In the genomic region with DNA sequence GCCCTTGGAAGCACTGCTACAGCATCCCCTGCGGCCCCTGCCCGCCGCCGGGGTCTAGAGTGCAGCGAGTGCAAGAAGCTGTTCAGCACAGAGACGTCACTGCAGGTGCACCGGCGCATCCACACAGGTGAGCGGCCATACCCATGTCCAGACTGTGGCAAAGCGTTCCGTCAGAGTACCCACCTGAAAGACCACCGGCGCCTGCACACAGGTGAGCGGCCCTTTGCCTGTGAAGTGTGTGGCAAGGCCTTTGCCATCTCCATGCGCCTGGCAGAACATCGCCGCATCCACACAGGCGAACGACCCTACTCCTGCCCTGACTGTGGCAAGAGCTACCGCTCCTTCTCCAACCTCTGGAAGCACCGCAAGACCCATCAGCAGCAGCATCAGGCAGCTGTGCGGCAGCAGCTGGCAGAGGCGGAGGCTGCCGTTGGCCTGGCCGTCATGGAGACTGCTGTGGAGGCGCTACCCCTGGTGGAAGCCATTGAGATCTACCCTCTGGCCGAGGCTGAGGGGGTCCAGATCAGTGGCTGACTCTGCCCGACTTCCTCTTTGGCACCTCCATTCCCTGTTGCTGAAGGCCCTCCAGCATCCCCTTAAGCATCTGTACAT, we compare ENCODE assay signal across 21 cellular contexts.
"Had no signal": no experiment of that assay in that cellular context is flagged by ENCODE, and none has a peak within 500 bp of the region (broad histone marks: within the 10 kb centered on the region; RNA-seq: fewer than 3 reads in every experiment).

No MANE protein-coding gene starts in this region.

- DNase-seq: activated effector memory CD4-positive, alpha-beta T cell treated with Interleukin-2 at 50 U/mL for 16 hours; activated T-cell treated with anti-CD3 and anti-CD28 coated beads, Interleukin-2, amount 50 U/mL, for 48 hours; anterior cingulate cortex; effector CD8-positive, alpha-beta T cell; foreskin melanocyte; immature natural killer cell; lower lobe of right lung; naive thymus-derived CD4-positive, alpha-beta T cell; retina; stimulated activated CD4-positive, alpha-beta T cell treated with anti-CD3 and anti-CD28 coated beads, Interleukin-2, amount 100 ng/mL, for 48 hours; stimulated activated CD8-positive, alpha-beta memory T cell treated with anti-CD3 and anti-CD28 coated beads, Interleukin-4, amount 100 ng/mL, for 48 hours; stimulated activated naive CD4-positive, alpha-beta T cell treated with Interleukin-2 at 50 U/mL for 16 hours; substantia nigra; T1000; thyroid gland; upper lobe of right lung had no signal

- H3K4me3 ChIP-seq: lower lobe of right lung, thyroid gland, upper lobe of right lung had no signal

- H3K27me3 Mint-ChIP-seq: brain, progenitor cell of endocrine pancreas had no signal

- H3K4me3 Mint-ChIP-seq: activated naive CD4-positive, alpha-beta T cell treated with anti-CD3 and anti-CD28 coated beads for 36 hours; immature natural killer cell; T-helper 1 cell treated with Interleukin-12 subunit alpha and Interleukin-12 subunit beta and Interleukin-4 antibody, amounts not matched to agents 30 μg/mL and 1 μg/mL, for 36 hours; WTC11 had no signal

- H3K27me3 ChIP-seq: thyroid gland, upper lobe of right lung had no signal

- H3K9me3 Mint-ChIP-seq: activated naive CD4-positive, alpha-beta T cell treated with anti-CD3 and anti-CD28 coated beads for 36 hours; immature natural killer cell; naive thymus-derived CD4-positive, alpha-beta T cell; T-helper 1 cell treated with Interleukin-12 subunit alpha and Interleukin-12 subunit beta and Interleukin-4 antibody, amounts not matched to agents 30 μg/mL and 1 μg/mL, for 36 hours; WTC11 had no signal
